Comparison of ENCODE assay signal across 13 cellular contexts in the genomic region with DNA sequence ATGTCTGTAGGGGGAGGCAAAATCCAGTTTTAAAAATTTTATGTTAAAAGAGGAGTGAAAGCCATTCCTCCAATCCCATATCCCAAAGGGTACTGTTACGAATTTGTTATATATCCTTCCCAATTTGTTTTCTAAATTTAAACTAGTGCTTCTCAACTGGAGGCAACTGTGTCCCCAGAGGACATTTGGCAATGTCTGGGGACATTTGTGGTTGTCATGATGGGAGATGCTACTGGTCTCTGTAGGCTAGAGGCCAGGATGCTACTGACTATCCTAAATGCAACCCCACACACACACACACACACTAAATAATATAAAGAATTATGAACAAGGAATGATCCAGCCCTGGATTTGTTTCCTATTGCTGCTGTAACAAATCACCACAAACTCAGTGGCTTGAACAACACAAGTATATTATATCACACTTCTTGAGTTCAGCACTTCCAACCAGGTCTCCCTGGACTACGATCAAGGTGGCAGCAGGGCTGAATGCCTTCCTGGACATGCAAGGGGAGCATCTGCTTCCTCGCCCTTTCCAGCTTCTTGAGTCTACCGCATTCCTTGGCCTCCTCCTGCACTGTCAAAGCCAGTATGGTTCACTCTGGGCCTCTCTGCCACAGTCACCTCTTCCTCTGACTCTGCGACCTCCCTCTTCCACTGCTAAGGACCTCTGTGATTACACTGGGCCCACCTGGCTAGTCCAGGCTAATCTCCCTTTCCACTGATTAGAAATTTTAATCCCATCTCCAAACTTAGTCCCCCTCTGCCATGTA. TPM values are rescaled to one million over a fixed set of nuclear protein-coding genes. Genes with fewer than 3 reads are reported as not detected.
DNase-seq lines count a peak whose midpoint lies in the region; ATAC-seq lines count a peak whose summit lies in the region.
"Had no signal": no experiment of that assay in that cellular context is flagged by ENCODE, and none has a peak within 500 bp of the region (broad histone marks: within the 10 kb centered on the region; RNA-seq: fewer than 3 reads in every experiment).

No MANE protein-coding gene starts in this region.

- H3K4me1 ChIP-seq in mesenchymal stem cell (ENCODE audit: control insufficient read depth, insufficient read depth, low read depth, low read length), result peaks cover 17% of the 10 kb centered on the region

- H3K27me3 Mint-ChIP-seq in stimulated activated naive CD8-positive, alpha-beta T cell treated with anti-CD3 and anti-CD28 coated beads, Interleukin-15, Interleukin-2, amounts not matched to agents 100 ng/mL and 50 ng/mL, for 24 hours, result no peaks in the 10 kb centered on the region
- no peaks in the 10 kb centered on the region for H3K27me3 Mint-ChIP-seq in activated naive CD8-positive, alpha-beta T cell treated with anti-CD3 and anti-CD28 coated beads, Interleukin-2, amount 50 U/mL, for 24 hours
- H3K27me3 Mint-ChIP-seq: activated T-cell treated with anti-CD3 and anti-CD28 coated beads, Interleukin-2, amount 50 U/mL, for 24 hours had no signal

- H2BK5ac ChIP-seq in mesenchymal stem cell (ENCODE audit: low read depth, low read length, poor library complexity, severe bottlenecking), result no peak overlapping the region

- H2BK15ac ChIP-seq in mesenchymal stem cell (ENCODE audit: low read depth, poor library complexity, severe bottlenecking), result peak overlapping the region; percentile 20

- no peak overlapping the region for H3K9ac ChIP-seq in mesenchymal stem cell (ENCODE audit: low read length)

- no peak overlapping the region for H2AK5ac ChIP-seq in mesenchymal stem cell (ENCODE audit: low read length, severe bottlenecking)

- no peaks in the 10 kb centered on the region for H3K9me3 ChIP-seq in mesenchymal stem cell (ENCODE audit: control insufficient read depth, low read length)

- H4K8ac ChIP-seq in mesenchymal stem cell (ENCODE audit: low read length), result no peak overlapping the region

- no peaks in the 10 kb centered on the region for H3K36me3 ChIP-seq in mesenchymal stem cell (ENCODE audit: control insufficient read depth in 1 of 2, insufficient read depth in 2 of 2, low read depth in 1 of 2, low read length in 2 of 2)

- H3K4me3 Mint-ChIP-seq in stimulated activated naive CD8-positive, alpha-beta T cell treated with anti-CD3 and anti-CD28 coated beads, Interleukin-15, Interleukin-2, amounts not matched to agents 100 ng/mL and 50 ng/mL, for 24 hours, result no peak overlapping the region
- no peak overlapping the region for H3K4me3 Mint-ChIP-seq in activated naive CD8-positive, alpha-beta T cell treated with anti-CD3 and anti-CD28 coated beads, Interleukin-2, amount 50 U/mL, for 24 hours
- H3K4me3 Mint-ChIP-seq: activated T-cell treated with anti-CD3 and anti-CD28 coated beads, Interleukin-2, amount 50 U/mL, for 24 hours; WTC11 had no signal

- no peak overlapping the region for H3K27ac ChIP-seq in mesenchymal stem cell (ENCODE audit: low read length, poor library complexity, severe bottlenecking)

- ATAC-seq in stimulated activated naive CD8-positive, alpha-beta T cell treated with anti-CD3 and anti-CD28 coated beads, Interleukin-15, Interleukin-2, amounts not matched to agents 100 U/mL and 50 U/mL, for 24 hours, result no peak
- peak; percentile 31 for ATAC-seq in activated naive CD8-positive, alpha-beta T cell treated with anti-CD3 and anti-CD28 coated beads, Interleukin-2, amount 50 U/mL, for 24 hours
- no peak for ATAC-seq in HG03521 (IDR thresholded peaks at IDR 0.05; ENCODE audit: unreplicated experiment)
- ATAC-seq: WTC11 had no signal

- H3K18ac ChIP-seq in mesenchymal stem cell (ENCODE audit: low read depth in 1 of 2, low read length in 2 of 2), result peak overlapping the region in 1 of 2 experiments; percentile 31

- H3K14ac ChIP-seq in mesenchymal stem cell (ENCODE audit: low read length in 2 of 2), result no peak overlapping the region

- H4K91ac ChIP-seq in mesenchymal stem cell (ENCODE audit: low read length), result peak overlapping the region; percentile 37

- peak overlapping the region; percentile 20 for H2BK120ac ChIP-seq in mesenchymal stem cell (ENCODE audit: low read depth, low read length)

- H3K36me3 Mint-ChIP-seq in stimulated activated naive CD8-positive, alpha-beta T cell treated with anti-CD3 and anti-CD28 coated beads, Interleukin-15, Interleukin-2, amounts not matched to agents 100 ng/mL and 50 ng/mL, for 24 hours (ENCODE audit: low read depth), result peaks cover 12% of the 10 kb centered on the region
- peaks cover 17% of the 10 kb centered on the region for H3K36me3 Mint-ChIP-seq in activated naive CD8-positive, alpha-beta T cell treated with anti-CD3 and anti-CD28 coated beads, Interleukin-2, amount 50 U/mL, for 24 hours (ENCODE audit: low read depth)
- H3K36me3 Mint-ChIP-seq: WTC11 had no signal

- 85% methylated on average over 4 of the region's 5 CpGs for WGBS in mesenchymal stem cell

- H3K23ac ChIP-seq in mesenchymal stem cell (ENCODE audit: low read length in 2 of 2), result no peak overlapping the region

- H2AFZ ChIP-seq in mesenchymal stem cell (ENCODE audit: low read depth, low read length), result no peak overlapping the region

- H3K27ac Mint-ChIP-seq in stimulated activated naive CD8-positive, alpha-beta T cell treated with anti-CD3 and anti-CD28 coated beads, Interleukin-15, Interleukin-2, amounts not matched to agents 100 ng/mL and 50 ng/mL, for 24 hours, result peak overlapping the region; percentile 64
- H3K27ac Mint-ChIP-seq in activated naive CD8-positive, alpha-beta T cell treated with anti-CD3 and anti-CD28 coated beads, Interleukin-2, amount 50 U/mL, for 24 hours, result no peak overlapping the region

- no peak overlapping the region for H2BK12ac ChIP-seq in mesenchymal stem cell (ENCODE audit: low read length in 2 of 2)

- H3K27me3 ChIP-seq in mesenchymal stem cell (ENCODE audit: control insufficient read depth in 1 of 2, insufficient read depth in 1 of 2, low read length in 2 of 2), result no peaks in the 10 kb centered on the region
- H3K27me3 ChIP-seq: SJSA1 had no signal

- DNase-seq in stimulated activated naive CD8-positive, alpha-beta T cell treated with anti-CD3 and anti-CD28 coated beads, Interleukin-15, Interleukin-2, amounts not matched to agents 100 U/mL and 50 U/mL, for 24 hours, result no peak
- DNase-seq in activated naive CD8-positive, alpha-beta T cell treated with anti-CD3 and anti-CD28 coated beads, Interleukin-2, amount 50 U/mL, for 24 hours, result no peak
- DNase-seq in mesenchymal stem cell, result no peak
- DNase-seq in NOMO-1 treated with dmso at 0.1 percent for 144 hours (lab: John Stamatoyannopoulos, UW; ENCODE audit: unreplicated experiment), result no peak
- no peak for DNase-seq in NCI-H510A (lab: John Stamatoyannopoulos, UW)
- DNase-seq in T-helper 1 cell, result no peak
- DNase-seq: activated T-cell treated with anti-CD3 and anti-CD28 coated beads, Interleukin-2, amount 50 U/mL, for 24 hours; NCI-H524 treated with DMSO at 0.1 percent for 48 hours; nucleus accumbens had no signal

- no peak overlapping the region for H3K4me3 ChIP-seq in mesenchymal stem cell (ENCODE audit: insufficient read depth in 1 of 2, low read depth in 1 of 2, low read length in 2 of 2)
- H3K4me3 ChIP-seq: SJSA1 had no signal

- H3K9me3 Mint-ChIP-seq in stimulated activated naive CD8-positive, alpha-beta T cell treated with anti-CD3 and anti-CD28 coated beads, Interleukin-15, Interleukin-2, amounts not matched to agents 100 ng/mL and 50 ng/mL, for 24 hours, result no peaks in the 10 kb centered on the region
- H3K9me3 Mint-ChIP-seq in activated naive CD8-positive, alpha-beta T cell treated with anti-CD3 and anti-CD28 coated beads, Interleukin-2, amount 50 U/mL, for 24 hours, result peaks cover 3% of the 10 kb centered on the region
- H3K9me3 Mint-ChIP-seq: activated T-cell treated with anti-CD3 and anti-CD28 coated beads, Interleukin-2, amount 50 U/mL, for 24 hours had no signal

- H3K4ac ChIP-seq in mesenchymal stem cell (ENCODE audit: low read depth in 1 of 2, low read length in 2 of 2), result peak overlapping the region in 1 of 2 experiments; percentile 10

- peaks cover 88% of the 10 kb centered on the region for H3K4me1 Mint-ChIP-seq in stimulated activated naive CD8-positive, alpha-beta T cell treated with anti-CD3 and anti-CD28 coated beads, Interleukin-15, Interleukin-2, amounts not matched to agents 100 ng/mL and 50 ng/mL, for 24 hours (ENCODE audit: low read depth)
- peaks cover 82% of the 10 kb centered on the region for H3K4me1 Mint-ChIP-seq in activated naive CD8-positive, alpha-beta T cell treated with anti-CD3 and anti-CD28 coated beads, Interleukin-2, amount 50 U/mL, for 24 hours

- peaks cover 7% of the 10 kb centered on the region for H3K79me1 ChIP-seq in mesenchymal stem cell (replicated peaks; ENCODE audit: low read length, poor library complexity, severe bottlenecking)

- H3K4me2 ChIP-seq in mesenchymal stem cell (ENCODE audit: low read length, poor library complexity, severe bottlenecking), result no peak overlapping the region

RNA-seq across cellular contexts. Expression of a gene that starts 30.1 kb away (rescaled TPM):
- polyA plus RNA-seq in mesenchymal stem cell (2013, experiment 1 of 2), result 59.1 TPM
- polyA plus RNA-seq in mesenchymal stem cell (2013, experiment 2 of 2), result 55.8 TPM
